Comparison of ENCODE assay signal across 10 cellular contexts in genomic region chr11:118618991-118619375, GRCh38. TPM values are rescaled to one million over a fixed set of nuclear protein-coding genes. Genes with fewer than 3 reads are reported as not detected.
A peak's percentile ranks its signal among the peaks of the same experiment; 100 is the strongest.
DNase-seq lines count a peak whose midpoint lies in the region; TF ChIP-seq lines count a peak whose summit lies in the region.
"Had no signal": no experiment of that assay in that cellular context is flagged by ENCODE, and none has a peak within 500 bp of the region (broad histone marks: within the 10 kb centered on the region; RNA-seq: fewer than 3 reads in every experiment).

No MANE protein-coding gene starts in this region.

- peaks cover 0 to 37% (median 0%) of the 10 kb centered on the region in 3 donors for H3K36me3 ChIP-seq in esophagus squamous epithelium
- H3K36me3 ChIP-seq in vagina: peaks cover 0 to 26% of the 10 kb centered on the region in 2 donors

- peaks cover 0 to 14% (median 0%) of the 10 kb centered on the region in 4 donors for H3K27me3 ChIP-seq in esophagus squamous epithelium
- no peaks in the 10 kb centered on the region for H3K27me3 ChIP-seq in vagina
- H3K27me3 ChIP-seq: pancreas had no signal

- no peak for TF ChIP-seq POLR2A in esophagus squamous epithelium (IDR thresholded peaks at IDR 0.05)
- TF ChIP-seq POLR2A in vagina (IDR thresholded peaks at IDR 0.05): no peak

- TF ChIP-seq CTCF in esophagus squamous epithelium (IDR thresholded peaks at IDR 0.05) (no peak), vagina (IDR thresholded peaks at IDR 0.05) (no peak)

- DNase-seq in DMS79 (lab: John Stamatoyannopoulos, UW) (peak; percentile 39), DMS79 treated with DMSO at 0.1 percent for 48 hours (lab: John Stamatoyannopoulos, UW) (no peak), esophagus squamous epithelium (lab: John Stamatoyannopoulos, UW) (no peak), myocyte (ENCODE audit: low read depth) (peak; percentile 96), vagina (ENCODE audit: extremely low spot score in 2 of 2) (no peak), NCI-H526 (lab: John Stamatoyannopoulos, UW) (no peak), DMS153 treated with DMSO at 0.1 percent for 48 hours (lab: John Stamatoyannopoulos, UW; ENCODE audit: unreplicated experiment) (no peak), pons (ENCODE audit: low spot score) (no peak)

- 19 to 31% methylated on average over 2 to 3 of the region's 4 CpGs for WGBS in esophagus squamous epithelium, 2 donors

- intact Hi-C loops in esophagus squamous epithelium (cut with DNase I): no loop called here
- intact Hi-C loops in vagina (cut with DNase I): no loop called here

- H3K4me3 ChIP-seq in esophagus squamous epithelium (peak overlapping the region in 1 of 4 donors; percentile 12), vagina (peak overlapping the region in 1 of 2 donors; percentile 6)
- H3K4me3 ChIP-seq: K562, pancreas had no signal

- H3K27ac ChIP-seq in esophagus squamous epithelium (peak overlapping the region; percentile 66 to 88 (median 84)), vagina (peak overlapping the region; percentile 90)

- H3K9me3 ChIP-seq in esophagus squamous epithelium: no peaks in the 10 kb centered on the region
- no peaks in the 10 kb centered on the region for H3K9me3 ChIP-seq in vagina
- H3K9me3 ChIP-seq: pancreas had no signal

- H3K4me1 ChIP-seq in esophagus squamous epithelium: peaks cover 31 to 79% (median 63%) of the 10 kb centered on the region in 3 donors
- H3K4me1 ChIP-seq in vagina: peaks cover 70% of the 10 kb centered on the region

RNA-seq across cellular contexts. Expression of gene PHLDB1, which starts 11.6 kb away (rescaled TPM):
- 10 to 100 TPM in 3 of 4 donors, 1 to 10 TPM in 1; 6.7 to 29.8 (median 21.2) TPM for total RNA-seq in esophagus squamous epithelium
- total RNA-seq in myocyte: 135 and 173 TPM in 2 replicates
- 288 TPM for polyA plus RNA-seq in myocyte (2012)
- 119 TPM for total RNA-seq in vagina

RNA-seq across cellular contexts. Expression of gene ARCN1, which starts 46.8 kb away (rescaled TPM):
- total RNA-seq in esophagus squamous epithelium: 10 to 100 TPM; 67.8 to 81.6 (median 78.1) TPM
- 110 and 132 TPM in 2 replicates for total RNA-seq in myocyte
- 131 TPM for polyA plus RNA-seq in myocyte (2012)
- 78.6 TPM for total RNA-seq in vagina

RNA-seq across cellular contexts. Expression of gene IFT46, which starts 53.3 kb away (rescaled TPM):
- 10 to 100 TPM; 13.2 to 25.2 (median 18.6) TPM for total RNA-seq in esophagus squamous epithelium
- total RNA-seq in myocyte: 26.0 and 41.3 TPM in 2 replicates
- 27.8 TPM for polyA plus RNA-seq in myocyte (2012)
- 30.0 TPM for total RNA-seq in vagina

Comparison
In these comparisons a context has a peak if more than half of its experiments do, and no peak if none do; other contexts are left out.
1. DNase-seq: peak in DMS79 (single experiment) and myocyte (single experiment); none in DMS79 treated with DMSO at 0.1 percent for 48 hours (single experiment), esophagus squamous epithelium (single experiment), vagina (0 of 2), NCI-H526 (0 of 2), DMS153 treated with DMSO at 0.1 percent for 48 hours (single experiment) and pons (single experiment).